Comparison of ENCODE assay signal across 22 cellular contexts in the genomic region with DNA sequence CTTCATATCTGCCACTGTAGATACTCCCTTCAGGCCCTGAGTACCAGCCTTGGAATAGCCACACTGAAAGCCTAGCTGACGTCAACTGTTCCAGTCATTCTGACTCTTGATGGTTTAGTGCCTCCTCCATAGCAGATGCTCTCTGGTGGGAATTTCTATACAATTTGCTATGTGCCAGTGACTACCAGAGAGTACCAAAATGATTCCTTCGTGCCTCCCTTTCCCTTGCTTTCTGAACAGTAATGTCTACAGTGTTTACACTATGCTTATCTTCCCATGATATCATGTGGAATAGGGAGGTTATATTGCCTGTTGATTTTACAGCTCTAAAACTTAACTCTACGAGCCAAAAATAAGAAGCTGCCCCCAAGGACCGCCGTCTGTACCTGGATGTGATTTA.
"Had no signal": no experiment of that assay in that cellular context is flagged by ENCODE, and none has a peak within 500 bp of the region (broad histone marks: within the 10 kb centered on the region; RNA-seq: fewer than 3 reads in every experiment).

No MANE protein-coding gene starts in this region.

- H3K4me3 Mint-ChIP-seq: naive thymus-derived CD4-positive, alpha-beta T cell; natural killer cell treated with Interleukin-12 subunit alpha and Interleukin-12 subunit beta and Interleukin-15 and Interleukin-18, amount 100 ng/mL, for 72 hours; stimulated activated naive CD8-positive, alpha-beta T cell treated with anti-CD3 and anti-CD28 coated beads, Interleukin-15, Interleukin-2, amounts not matched to agents 100 ng/mL and 50 ng/mL, for 24 hours had no signal

- H3K4me3 ChIP-seq: left ventricle myocardium inferior, lung, mucosa of descending colon, ovary, right atrium auricular region, right lobe of liver, skin epidermis, suprapubic skin, thoracic aorta, tibial artery, uterus had no signal

- ATAC-seq: mucosa of descending colon; naive thymus-derived CD4-positive, alpha-beta T cell; natural killer cell treated with Interleukin-12 subunit alpha and Interleukin-12 subunit beta and Interleukin-15 and Interleukin-18, amount 100 ng/mL, for 72 hours; right lobe of liver had no signal

- H3K27ac Mint-ChIP-seq: naive thymus-derived CD4-positive, alpha-beta T cell; natural killer cell treated with Interleukin-12 subunit alpha and Interleukin-12 subunit beta and Interleukin-15 and Interleukin-18, amount 100 ng/mL, for 72 hours; progenitor cell of endocrine pancreas; stimulated activated naive CD8-positive, alpha-beta T cell treated with anti-CD3 and anti-CD28 coated beads, Interleukin-15, Interleukin-2, amounts not matched to agents 100 ng/mL and 50 ng/mL, for 24 hours had no signal

- H3K27ac ChIP-seq: left ventricle myocardium inferior, ovary, right atrium auricular region, right lobe of liver, skin epidermis, suprapubic skin, thoracic aorta, tibial artery, uterus had no signal

- H3K4me1 ChIP-seq: left ventricle myocardium inferior, right atrium auricular region, right lobe of liver, suprapubic skin, tibial artery, uterus had no signal

- H3K36me3 Mint-ChIP-seq: naive thymus-derived CD4-positive, alpha-beta T cell; natural killer cell treated with Interleukin-12 subunit alpha and Interleukin-12 subunit beta and Interleukin-15 and Interleukin-18, amount 100 ng/mL, for 72 hours had no signal

- H3K36me3 ChIP-seq: left ventricle myocardium inferior, ovary, right atrium auricular region, right lobe of liver, suprapubic skin, thoracic aorta, tibial artery, uterus had no signal

- H3K27me3 ChIP-seq: ovary, right atrium auricular region, right lobe of liver, suprapubic skin, tibial artery had no signal

- DNase-seq: left ventricle myocardium inferior; midbrain; mucosa of descending colon; naive thymus-derived CD4-positive, alpha-beta T cell; ovary; right lobe of liver; stimulated activated CD4-positive, alpha-beta T cell treated with anti-CD3 and anti-CD28 coated beads, Interleukin-12 subunit alpha, Interleukin-12 subunit beta, amount 100 ng/mL, for 4 hours; stimulated activated CD4-positive, alpha-beta T cell treated with anti-CD3 and anti-CD28 coated beads, Interleukin-15, amount 100 ng/mL, for 24 hours; stimulated activated CD4-positive, alpha-beta T cell treated with anti-CD3 and anti-CD28 coated beads, Interleukin-2, amount 100 ng/mL, for 24 hours; stimulated activated CD4-positive, alpha-beta T cell treated with anti-CD3 and anti-CD28 coated beads, Interleukin-4, amount 100 ng/mL, for 1 hour; stimulated activated naive CD4-positive, alpha-beta T cell; tibial artery; trophoblast cell; uterus had no signal

- H3K9me3 ChIP-seq: left ventricle myocardium inferior, mucosa of descending colon, ovary, right atrium auricular region, right lobe of liver, suprapubic skin, thoracic aorta, tibial artery, uterus had no signal

- H3K27me3 Mint-ChIP-seq: naive thymus-derived CD4-positive, alpha-beta T cell; natural killer cell treated with Interleukin-12 subunit alpha and Interleukin-12 subunit beta and Interleukin-15 and Interleukin-18, amount 100 ng/mL, for 72 hours; progenitor cell of endocrine pancreas; stimulated activated naive CD8-positive, alpha-beta T cell treated with anti-CD3 and anti-CD28 coated beads, Interleukin-15, Interleukin-2, amounts not matched to agents 100 ng/mL and 50 ng/mL, for 24 hours had no signal
